Comparison of ENCODE assay signal across 34 cellular contexts in the genomic region with DNA sequence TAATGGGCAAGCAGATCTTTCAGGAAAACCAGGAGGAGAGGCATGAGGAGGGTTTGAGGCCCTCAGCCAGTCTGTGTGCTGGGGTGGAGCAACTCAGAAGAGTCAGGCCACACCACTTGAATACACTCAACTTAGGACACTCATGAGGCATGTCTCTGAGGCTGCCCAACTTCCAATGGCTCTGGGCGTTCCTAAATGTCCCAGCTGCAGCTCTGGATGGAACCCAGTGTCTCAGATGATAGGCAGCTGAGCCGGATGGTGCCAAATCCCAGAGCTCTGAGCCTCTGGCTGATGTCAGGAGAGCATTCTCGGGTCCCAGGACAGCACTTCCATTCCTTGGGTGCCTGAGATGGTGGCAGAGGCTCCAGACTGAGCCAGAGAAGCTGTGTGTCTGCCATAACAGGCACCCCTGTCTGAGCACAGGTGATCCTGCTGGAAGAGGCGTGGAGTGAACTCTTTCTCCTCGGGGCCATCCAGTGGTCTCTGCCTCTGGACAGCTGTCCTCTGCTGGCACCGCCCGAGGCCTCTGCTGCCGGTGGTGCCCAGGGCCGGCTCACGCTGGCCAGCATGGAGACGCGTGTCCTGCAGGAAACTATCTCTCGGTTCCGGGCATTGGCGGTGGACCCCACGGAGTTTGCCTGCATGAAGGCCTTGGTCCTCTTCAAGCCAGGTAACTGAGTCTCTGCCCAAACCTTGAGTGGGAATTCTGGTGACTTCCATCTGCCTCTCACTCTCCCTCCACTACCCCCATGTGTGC. TPM values are rescaled to one million over a fixed set of nuclear protein-coding genes. Genes with fewer than 3 reads are reported as not detected.
DNase-seq lines count a peak whose midpoint lies in the region; ATAC-seq, FAIRE-seq and TF ChIP-seq lines count a peak whose summit lies in the region.
"Had no signal": no experiment of that assay in that cellular context is flagged by ENCODE, and none has a peak within 500 bp of the region (broad histone marks: within the 10 kb centered on the region; RNA-seq: fewer than 3 reads in every experiment).

No MANE protein-coding gene starts in this region.

- no peaks in the 10 kb centered on the region for H3K9me3 ChIP-seq in esophagus muscularis mucosa
- H3K9me3 ChIP-seq in kidney (ENCODE audit: control insufficient read depth in 1 of 2, low read length in 2 of 2), result no peaks in the 10 kb centered on the region
- no peaks in the 10 kb centered on the region for H3K9me3 ChIP-seq in psoas muscle
- H3K9me3 ChIP-seq: Caco-2, esophagus squamous epithelium had no signal

- no peaks in the 10 kb centered on the region for H3K27me3 ChIP-seq in esophagus muscularis mucosa
- H3K27me3 ChIP-seq in psoas muscle (ENCODE audit: insufficient read depth in 3 of 3, low read length in 2 of 3), result no peaks in the 10 kb centered on the region
- H3K27me3 ChIP-seq: esophagus squamous epithelium had no signal

- POLR2A ChIA-PET in GM10248 (lab: Yijun Ruan, JAX), result no interaction called here

- no peak overlapping the region for H3K4me3 ChIP-seq in esophagus muscularis mucosa
- no peak overlapping the region for H3K4me3 ChIP-seq in kidney (ENCODE audit: low read length in 2 of 2)
- no peak overlapping the region for H3K4me3 ChIP-seq in psoas muscle
- no peak overlapping the region for H3K4me3 ChIP-seq in lower leg skin (ENCODE audit: low read depth, poor library complexity, severe bottlenecking)
- H3K4me3 ChIP-seq: esophagus squamous epithelium, SK-N-MC, skin epidermis had no signal

- peaks cover 0 to 7% (median 0%) of the 10 kb centered on the region in 4 donors for H3K4me1 ChIP-seq in esophagus muscularis mucosa
- no peaks in the 10 kb centered on the region for H3K4me1 ChIP-seq in kidney (ENCODE audit: control insufficient read depth in 1 of 2, insufficient read depth in 1 of 2, low read depth in 1 of 2, low read length in 2 of 2)
- no peaks in the 10 kb centered on the region for H3K4me1 ChIP-seq in psoas muscle
- H3K4me1 ChIP-seq: Caco-2, esophagus squamous epithelium had no signal

- DNase-seq in GM10248 (ENCODE audit: extremely low spot score) (peak; percentile 14), esophagus muscularis mucosa (ENCODE audit: extremely low spot score) (peak; percentile 82), kidney (peak; percentile 67), psoas muscle (no peak), lower leg skin (ENCODE audit: low spot score in 2 of 2) (no peak)
- DNase-seq in stimulated activated CD4-positive, alpha-beta T cell treated with anti-CD3 and anti-CD28 coated beads, Interleukin-12 subunit alpha, Interleukin-12 subunit beta, amount 100 ng/mL, for 4 hours, result no peak
- DNase-seq in activated CD8-positive, alpha-beta memory T cell treated with anti-CD3 and anti-CD28 coated beads for 24 hours, result no peak
- no peak for DNase-seq in central memory CD4-positive, alpha-beta T cell
- DNase-seq: activated B cell treated with CpG ODN at 0.5 μM for 24 hours; activated CD4-positive, alpha-beta T cell treated with anti-CD3 and anti-CD28 coated beads, Interleukin-2, amount 50 U/mL, for 4 hours; activated naive CD4-positive, alpha-beta T cell treated with Interleukin-2 at 50 U/mL for 16 hours; Caco-2; cerebellar nuclear complex; DMS53; esophagus squamous epithelium; hypothalamus; naive B cell; NCI-H1092; NCI-H187; NCI-H2171 treated with DMSO at 0.1 percent for 48 hours; NCI-H510A; occipital lobe; OCI-M1; stimulated activated naive CD8-positive, alpha-beta T cell treated with anti-CD3 and anti-CD28 coated beads, Interleukin-15, Interleukin-2, amounts not matched to agents 100 U/mL and 50 U/mL, for 24 hours; T-helper 1 cell had no signal

- CTCF ChIA-PET in GM10248 (lab: Yijun Ruan, JAX), result no interaction called here

- TF ChIP-seq POLR2A in esophagus muscularis mucosa (IDR thresholded peaks at IDR 0.05; ENCODE audit: low read depth), result no peak
- no peak for TF ChIP-seq POLR2A in lower leg skin (IDR thresholded peaks at IDR 0.05)

- no peak overlapping the region for H3K27ac ChIP-seq in esophagus muscularis mucosa (replicated peaks in 1 of 4)
- no peak overlapping the region for H3K27ac ChIP-seq in kidney (ENCODE audit: low read depth in 2 of 2, low read length in 2 of 2)
- no peak overlapping the region for H3K27ac ChIP-seq in psoas muscle
- H3K27ac ChIP-seq: esophagus squamous epithelium, RWPE1, SK-N-MC, skin epidermis had no signal

- WGBS in esophagus muscularis mucosa, result 90% methylated on average over 7 of the region's 16 CpGs
- WGBS in psoas muscle, 3 donors, result 40 to 60% (median 47%) methylated on average over 16 of the region's 16 CpGs
- WGBS in lower leg skin, 2 donors, result 79 to 87% methylated on average over 15 to 16 of the region's 16 CpGs

- ATAC-seq in psoas muscle, result peak; percentile 39 to 83 (median 74)
- ATAC-seq: left colon; stimulated activated naive CD8-positive, alpha-beta T cell treated with anti-CD3 and anti-CD28 coated beads, Interleukin-15, Interleukin-2, amounts not matched to agents 100 U/mL and 50 U/mL, for 24 hours had no signal

- TF ChIP-seq CTCF in GM10248 (IDR thresholded peaks at IDR 0.05; ENCODE audit: control extremely low read depth, extremely low read depth, low read depth, missing control alignments), result no peak
- no peak for TF ChIP-seq CTCF in esophagus muscularis mucosa (IDR thresholded peaks at IDR 0.05)
- no peak for TF ChIP-seq CTCF in kidney (IDR thresholded peaks at IDR 0.05; ENCODE audit: borderline replicate concordance, extremely low read depth, insufficient read depth)
- TF ChIP-seq CTCF in psoas muscle (IDR thresholded peaks at IDR 0.05), result no peak
- TF ChIP-seq CTCF in lower leg skin (IDR thresholded peaks at IDR 0.05), result no peak

- TF ChIP-seq EP300 in esophagus muscularis mucosa (IDR thresholded peaks at IDR 0.05), result no peak

- no peak for FAIRE-seq in kidney (lab: Jason Lieb, UNC)
- FAIRE-seq: endometrium had no signal

- H3K9ac ChIP-seq in kidney (ENCODE audit: low read length in 2 of 2), result no peak overlapping the region

- H3K36me3 ChIP-seq in esophagus muscularis mucosa, result no peaks in the 10 kb centered on the region
- H3K36me3 ChIP-seq in kidney (ENCODE audit: control insufficient read depth in 1 of 2, insufficient read depth in 2 of 2, low read length in 2 of 2), result no peaks in the 10 kb centered on the region
- no peaks in the 10 kb centered on the region for H3K36me3 ChIP-seq in psoas muscle (ENCODE audit: insufficient read depth in 1 of 2, low read depth in 1 of 2)
- H3K36me3 ChIP-seq: esophagus squamous epithelium had no signal

- intact Hi-C loops in esophagus muscularis mucosa (cut with DNase I) (no loop called here), kidney (cut with DNase I) (no loop called here), psoas muscle (cut with DNase I) (no loop called here), lower leg skin (cut with DNase I; ENCODE audit: low total_unique reads) (no loop called here)

RNA-seq across cellular contexts. Expression of a gene that starts 2.8 kb away (rescaled TPM):
- total RNA-seq in esophagus muscularis mucosa, result not detected
- 0.19 TPM for total RNA-seq in kidney
- not detected for polyA plus RNA-seq in kidney (ENCODE audit: insufficient read depth, low read depth, low replicate concordance)
- total RNA-seq in psoas muscle, result not detected
- polyA plus RNA-seq in psoas muscle, result not detected
- not detected for total RNA-seq in lower leg skin
- total RNA-seq: activated B cell treated with CpG ODN at 0.5 μM for 24 hours, Caco-2, H4, mesenteric fat pad, temporal lobe had no signal
- polyA plus RNA-seq: CD14-positive monocyte had no signal

Comparison
In these comparisons a context has a peak if more than half of its experiments do, and no peak if none do; other contexts are left out.
1. DNase-seq: peak in GM10248 (single experiment), esophagus muscularis mucosa (single experiment) and kidney (single experiment); none in psoas muscle (0 of 2), stimulated activated CD4-positive, alpha-beta T cell treated with anti-CD3 and anti-CD28 coated beads, Interleukin-12 subunit alpha, Interleukin-12 subunit beta, amount 100 ng/mL, for 4 hours (single experiment), activated CD8-positive, alpha-beta memory T cell treated with anti-CD3 and anti-CD28 coated beads for 24 hours (single experiment), lower leg skin (0 of 2) and central memory CD4-positive, alpha-beta T cell (single experiment).